ENCODE assay signal across 26 cellular contexts in the genomic region with DNA sequence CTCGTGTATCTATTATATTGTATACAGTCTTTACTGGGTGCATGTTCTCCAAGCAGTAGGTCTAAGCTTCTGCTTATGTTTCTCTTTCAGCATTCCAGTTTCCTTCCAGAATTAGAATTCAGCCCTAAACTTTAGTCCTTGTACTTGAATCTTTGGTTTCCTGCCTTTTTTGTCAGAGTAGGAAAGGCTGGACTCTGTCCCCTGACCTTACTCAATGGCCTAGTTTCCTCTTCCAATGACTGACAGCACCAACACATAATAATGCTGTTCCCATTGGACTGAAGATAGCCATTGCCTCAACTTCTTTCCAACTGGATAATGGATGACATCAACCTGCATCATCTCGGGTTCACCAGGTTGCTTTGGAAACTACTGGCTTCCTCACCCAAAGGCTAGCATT.
DNase-seq lines count a peak whose midpoint lies in the region; ATAC-seq, FAIRE-seq and TF ChIP-seq lines count a peak whose summit lies in the region.
"Had no signal": no experiment of that assay in that cellular context is flagged by ENCODE, and none has a peak within 500 bp of the region (broad histone marks: within the 10 kb centered on the region; RNA-seq: fewer than 3 reads in every experiment).

No MANE protein-coding gene starts in this region.

- H2AFZ ChIP-seq in HepG2 (ENCODE audit: low read length) (no peak overlapping the region), neuronal stem cell (ENCODE audit: low read length) (no peak overlapping the region)

- H3K9me3 ChIP-seq in liver (ENCODE audit: control insufficient read depth in 4 of 4, low read length in 3 of 4) (no peaks in the 10 kb centered on the region), HepG2 (ENCODE audit: low read length) (no peaks in the 10 kb centered on the region), neuronal stem cell (replicated peaks in 1 of 2; ENCODE audit: control insufficient read depth in 2 of 2, insufficient read depth in 1 of 2, low read depth in 1 of 2, low read length in 2 of 2) (peaks cover 0 to 6% of the 10 kb centered on the region in 2 donors)
- no peaks in the 10 kb centered on the region for H3K9me3 ChIP-seq in effector memory CD4-positive, alpha-beta T cell (ENCODE audit: control insufficient read depth, low read length)
- H3K9me3 ChIP-seq: BE2C had no signal

- TF ChIP-seq CTCF in liver (IDR thresholded peaks at IDR 0.05; ENCODE audit: low read depth, low read length, missing input control) (no peak), HepG2 (CRISPR knock-in tag; IDR thresholded peaks at IDR 0.05) (no peak)

- H3K27me3 ChIP-seq in liver (ENCODE audit: control insufficient read depth in 4 of 4, insufficient read depth in 4 of 4, low read length in 3 of 4) (no peaks in the 10 kb centered on the region), HepG2 (ENCODE audit: control insufficient read depth in 1 of 2, insufficient read depth in 2 of 2, low read length in 2 of 2) (no peaks in the 10 kb centered on the region), neuronal stem cell (ENCODE audit: control insufficient read depth in 3 of 3, insufficient read depth in 3 of 3, low read depth in 1 of 3, low read length in 3 of 3) (no peaks in the 10 kb centered on the region)
- H3K27me3 ChIP-seq in effector memory CD4-positive, alpha-beta T cell (replicated peaks; ENCODE audit: control insufficient read depth, insufficient read depth, low read length, poor library complexity, severe bottlenecking) = no peaks in the 10 kb centered on the region
- H3K27me3 ChIP-seq: BE2C, BLaER1 had no signal

- no peak for DNase-seq in HepG2 (ENCODE audit: low spot score)
- peak; percentile 4 for DNase-seq in dermis blood vessel endothelial cell
- DNase-seq in neuronal stem cell (ENCODE audit: low spot score) = no peak
- no peak for DNase-seq in Right ventricle myocardium inferior (ENCODE audit: missing footprints)
- DNase-seq in effector memory CD4-positive, alpha-beta T cell = no peak
- DNase-seq: 8988T; ACHN; BE2C; C1 segment of cervical spinal cord; CD4-positive, alpha-beta memory T cell; CD4-positive, CD25-positive, alpha-beta regulatory T cell; CD8-positive, alpha-beta memory T cell; COR-L47; DMS 273 treated with DMSO at 0.1 percent for 48 hours; DMS153; DMS53; DMS79; DND-41; EL; GDM1 had no signal

- H4K91ac ChIP-seq in neuronal stem cell (ENCODE audit: low read depth, low read length, poor library complexity) = no peak overlapping the region

- in situ Hi-C loops in HepG2 (cut with HindIII; ENCODE audit: extremely low pct_ligation_motif_present, low pct_unique_long_range_greater_than_20kb) = no loop called here

- no peak overlapping the region for H2BK15ac ChIP-seq in neuronal stem cell (ENCODE audit: low read length)

- CTCF ChIA-PET in HepG2 (lab: Yijun Ruan, JAX; ENCODE audit: low intra/inter-chr PET ratio, low total read pairs) = no interaction called here

- H3K27ac ChIP-seq in liver (ENCODE audit: low read depth in 1 of 2, low read length in 2 of 2) (no peak overlapping the region), HepG2 (ENCODE audit: extremely low read length, insufficient read depth, low read length) (no peak overlapping the region), neuronal stem cell (replicated peaks; ENCODE audit: low read length) (no peak overlapping the region)
- no peak overlapping the region for H3K27ac ChIP-seq in effector memory CD4-positive, alpha-beta T cell (ENCODE audit: insufficient read depth, low read length, poor library complexity, severe bottlenecking)
- H3K27ac ChIP-seq: BLaER1 had no signal

- no peak overlapping the region for H3K4me2 ChIP-seq in HepG2 (ENCODE audit: low read depth, low read length)
- no peak overlapping the region for H3K4me2 ChIP-seq in neuronal stem cell (ENCODE audit: insufficient read depth, low read length, poor library complexity, severe bottlenecking)
- H3K4me2 ChIP-seq: BLaER1 had no signal

- POLR2A ChIA-PET in HepG2 (lab: Yijun Ruan, JAX) = no interaction called here

- H4K20me1 ChIP-seq in HepG2 (ENCODE audit: insufficient read depth, low read length) = no peaks in the 10 kb centered on the region
- H4K20me1 ChIP-seq: BLaER1 had no signal

- TF ChIP-seq RAD21 in liver (IDR thresholded peaks at IDR 0.05) (no peak), HepG2 (CRISPR knock-in tag; IDR thresholded peaks at IDR 0.05) (no peak)

- no peak for TF ChIP-seq POLR2A in HepG2 (IDR thresholded peaks at IDR 0.05; ENCODE audit: insufficient read depth in 1 of 2, low read depth in 2 of 2, low read length in 2 of 2)

- H2BK5ac ChIP-seq in neuronal stem cell (ENCODE audit: low read length) = no peak overlapping the region

- H2AK5ac ChIP-seq in neuronal stem cell (ENCODE audit: low read depth, low read length) = no peak overlapping the region

- no peak overlapping the region for H3K14ac ChIP-seq in neuronal stem cell (ENCODE audit: low read length)

- no peak overlapping the region for H3K18ac ChIP-seq in neuronal stem cell (ENCODE audit: low read length)

- WGBS in liver = 83% methylated on average over 2 of the region's 2 CpGs
- 16% methylated on average over 2 of the region's 2 CpGs for WGBS in HepG2 (ENCODE audit: low lambda C conversion rate)
- WGBS in neuronal stem cell (ENCODE audit: extremely low coverage in 2 of 2, insufficient read length in 2 of 2, insufficient replicate concordance in 1 of 2), 2 donors = no CpG with 5 or more reads among the region's 2 CpGs

- H3K79me1 ChIP-seq in neuronal stem cell (ENCODE audit: low read depth, low read length) = no peaks in the 10 kb centered on the region

- H3K79me2 ChIP-seq in HepG2 (ENCODE audit: insufficient read depth, low read length) = no peaks in the 10 kb centered on the region

- no peak for FAIRE-seq in HepG2 (lab: Jason Lieb, UNC)
- FAIRE-seq: A204.1, GM12878, GM12892, GM18507 had no signal

- intact Hi-C loops in HepG2 (cut with micrococcal nuclease; ENCODE audit: unreplicated experiment) (no loop called here), Right ventricle myocardium inferior (cut with DNase I) (no loop called here)

- peak overlapping the region; percentile 9 for H4K8ac ChIP-seq in neuronal stem cell (ENCODE audit: low read depth, low read length)

- no peaks in the 10 kb centered on the region for H3K36me3 ChIP-seq in liver (ENCODE audit: control insufficient read depth in 4 of 4, insufficient read depth in 3 of 4, low read depth in 1 of 4, low read length in 3 of 4)
- H3K36me3 ChIP-seq in HepG2 (replicated peaks in 1 of 2; ENCODE audit: control insufficient read depth in 1 of 2, insufficient read depth in 2 of 2, low read length in 2 of 2) = no peaks in the 10 kb centered on the region
- H3K36me3 ChIP-seq in neuronal stem cell (replicated peaks in 1 of 2; ENCODE audit: control insufficient read depth in 2 of 2, insufficient read depth in 2 of 2, low read length in 2 of 2) = no peaks in the 10 kb centered on the region
- no peaks in the 10 kb centered on the region for H3K36me3 ChIP-seq in effector memory CD4-positive, alpha-beta T cell (ENCODE audit: control insufficient read depth, insufficient read depth, low read length)
- H3K36me3 ChIP-seq: BE2C, BLaER1 had no signal

- ATAC-seq in HepG2 (no peak), Right ventricle myocardium inferior (no peak)
- ATAC-seq: GM12878 had no signal

- H2BK120ac ChIP-seq in neuronal stem cell (ENCODE audit: low read depth, low read length) = no peak overlapping the region

- H3K9ac ChIP-seq in liver (ENCODE audit: low read depth in 1 of 2, low read length in 2 of 2) (no peak overlapping the region), HepG2 (ENCODE audit: insufficient read depth, low read depth, low read length) (no peak overlapping the region), neuronal stem cell (ENCODE audit: low read depth, low read length, poor library complexity) (no peak overlapping the region)
- H3K9ac ChIP-seq: BLaER1 had no signal

- no TSS peak for BruUV-seq in HepG2 (replicated peaks; lab: Mats Ljungman, UMichigan)

- no peak overlapping the region for H2BK12ac ChIP-seq in neuronal stem cell (ENCODE audit: low read length)

- TF ChIP-seq EP300 in HepG2 (IDR thresholded peaks at IDR 0.05; ENCODE audit: low read depth in 2 of 2, low read length in 2 of 2) = no peak
- TF ChIP-seq EP300 in HepG2 (CRISPR knock-in tag; IDR thresholded peaks at IDR 0.05; ENCODE audit: borderline replicate concordance) = no peak

- H3K4me1 ChIP-seq in liver (ENCODE audit: control insufficient read depth in 4 of 4, insufficient read depth in 4 of 4, low read length in 3 of 4) (no peaks in the 10 kb centered on the region), HepG2 (ENCODE audit: insufficient read depth, low read length) (no peaks in the 10 kb centered on the region), neuronal stem cell (ENCODE audit: control insufficient read depth in 2 of 2, insufficient read depth in 1 of 2, low read depth in 1 of 2, low read length in 2 of 2) (peaks cover 2 to 7% of the 10 kb centered on the region in 2 donors)
- no peaks in the 10 kb centered on the region for H3K4me1 ChIP-seq in effector memory CD4-positive, alpha-beta T cell (ENCODE audit: control insufficient read depth, insufficient read depth, low read length, poor library complexity, severe bottlenecking)
- H3K4me1 ChIP-seq: BE2C, BLaER1 had no signal

- H3K4ac ChIP-seq in neuronal stem cell (ENCODE audit: low read length) = no peak overlapping the region

- no peak overlapping the region for H3K4me3 ChIP-seq in liver (ENCODE audit: low read depth in 1 of 3, low read length in 3 of 3)
- H3K4me3 ChIP-seq in HepG2 (replicated peaks in 1 of 3; ENCODE audit: insufficient read depth in 1 of 3, low read depth in 2 of 3, low read length in 3 of 3) = no peak overlapping the region
- H3K4me3 ChIP-seq in neuronal stem cell (ENCODE audit: low read length in 2 of 2) = no peak overlapping the region
- no peak overlapping the region for H3K4me3 ChIP-seq in effector memory CD4-positive, alpha-beta T cell (ENCODE audit: insufficient read depth, low read depth, low read length, poor library complexity, severe bottlenecking)
- H3K4me3 ChIP-seq: BLaER1, GM12878 had no signal

- H3K23ac ChIP-seq in neuronal stem cell (ENCODE audit: low read depth, low read length, poor library complexity) = no peak overlapping the region

TF ChIP-seq in liver, 16 proteins besides CTCF, POLR2A, EP300 and RAD21:
- no peak for TF ChIP-seq YY1 (IDR thresholded peaks at IDR 0.05)
- TF ChIP-seq HNF4A (conservative IDR thresholded peaks at IDR 0.05) = peak; percentile 45 to 67
TF ChIP-seq in liver: peak in this region for 1.

TF ChIP-seq in HepG2, 621 proteins besides CTCF, POLR2A, EP300 and RAD21:
- TF ChIP-seq AHR (CRISPR knock-in tag; IDR thresholded peaks at IDR 0.05) (no peak), PRMT3 (CRISPR knock-in tag; IDR thresholded peaks at IDR 0.05; ENCODE audit: borderline replicate concordance, low read depth) (no peak), FOXA3 (CRISPR knock-in tag; IDR thresholded peaks at IDR 0.05) (no peak), ELF4 (CRISPR knock-in tag; IDR thresholded peaks at IDR 0.05; ENCODE audit: borderline replicate concordance) (no peak)
